In the genomic region with DNA sequence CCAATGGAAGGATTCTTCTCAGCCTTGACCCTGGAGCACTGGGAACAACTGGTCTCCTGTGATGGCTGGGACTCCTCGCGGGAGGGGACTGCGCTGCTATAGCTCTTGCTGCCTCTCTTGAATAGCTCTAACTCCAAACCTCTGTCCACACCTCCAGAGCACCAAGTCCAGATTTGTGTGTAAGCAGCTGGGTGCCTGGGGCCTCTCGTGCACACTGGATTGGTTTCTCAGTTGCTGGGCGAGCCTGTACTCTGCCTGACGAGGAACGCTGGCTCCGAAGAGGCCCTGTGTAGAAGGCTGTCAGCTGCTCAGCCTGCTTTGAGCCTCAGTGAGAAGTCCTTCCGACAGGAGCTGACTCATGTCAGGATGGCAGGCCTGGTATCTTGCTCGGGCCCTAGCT, we compare ENCODE assay signal across 17 cellular contexts. TPM values are rescaled to one million over a fixed set of nuclear protein-coding genes. Genes with fewer than 3 reads are reported as not detected.
DNase-seq lines count a peak whose midpoint lies in the region; ATAC-seq, FAIRE-seq and TF ChIP-seq lines count a peak whose summit lies in the region.
"Had no signal": no experiment of that assay in that cellular context is flagged by ENCODE, and none has a peak within 500 bp of the region (broad histone marks: within the 10 kb centered on the region; RNA-seq: fewer than 3 reads in every experiment).

No MANE protein-coding gene starts in this region.

- peak; percentile 60 for FAIRE-seq in bronchial epithelial cell (lab: Jason Lieb, UNC)
- FAIRE-seq: GM12891, GM19239 had no signal

- H3K4me2 ChIP-seq in Karpas-422 (ENCODE audit: low read depth, low read length, poor library complexity, severe bottlenecking): no peak overlapping the region
- H3K4me2 ChIP-seq: GM23338 had no signal

- 0 out of 2 replicates have a peak, but pooled peaks cover 3% of the 10 kb centered on the region for H4K20me1 ChIP-seq in Karpas-422 (ENCODE audit: insufficient read depth, low read depth, low read length)

- H3K9me3 ChIP-seq in Karpas-422 (ENCODE audit: low read length): no peaks in the 10 kb centered on the region
- H3K9me3 ChIP-seq: BE2C had no signal

- DNase-seq in Karpas-422 (peak; percentile 40), bronchial epithelial cell (ENCODE audit: low read depth) (no peak), left lobe of liver (ENCODE audit: low spot score) (no peak), myocyte (ENCODE audit: low read depth) (peak; percentile 49), foreskin fibroblast (no peak), kidney glomerular epithelial cell (lab: John Stamatoyannopoulos, UW) (no peak), DMS114 treated with DMSO at 0.1 percent for 48 hours (lab: John Stamatoyannopoulos, UW; ENCODE audit: unreplicated experiment) (no peak)
- DNase-seq: BE2C; CD4-positive, CD25-positive, alpha-beta regulatory T cell; NCI-H510A; NCI-H774; SIG-M5 had no signal

- H3K27me3 ChIP-seq in Karpas-422 (ENCODE audit: low read length) (no peaks in the 10 kb centered on the region), bronchial epithelial cell (ENCODE audit: control insufficient read depth, insufficient read depth, low read length) (no peaks in the 10 kb centered on the region)
- H3K27me3 ChIP-seq: BE2C had no signal

- no peaks in the 10 kb centered on the region for H3K4me1 ChIP-seq in Karpas-422 (ENCODE audit: low read length)
- H3K4me1 ChIP-seq: BE2C had no signal

- no peak overlapping the region for H2AFZ ChIP-seq in Karpas-422 (ENCODE audit: low read length)
- H2AFZ ChIP-seq: GM23338 had no signal

- no peak overlapping the region for H3K9ac ChIP-seq in Karpas-422 (ENCODE audit: low read length)

- no peaks in the 10 kb centered on the region for H3K9me2 ChIP-seq in Karpas-422 (replicated peaks; ENCODE audit: insufficient read depth, low read length)

- TF ChIP-seq CTCF in bronchial epithelial cell (IDR thresholded peaks at IDR 0.05; ENCODE audit: insufficient read depth, low read length, severe bottlenecking): no peak
- no peak for TF ChIP-seq CTCF in foreskin fibroblast (IDR thresholded peaks at IDR 0.05; ENCODE audit: low read depth, low read length)

- H3K36me3 ChIP-seq in Karpas-422 (ENCODE audit: insufficient read depth, low read length) (no peaks in the 10 kb centered on the region), bronchial epithelial cell (ENCODE audit: control insufficient read depth, insufficient read depth, low read length) (peaks cover 11% of the 10 kb centered on the region)
- H3K36me3 ChIP-seq: BE2C had no signal

- no peaks in the 10 kb centered on the region for H3K79me2 ChIP-seq in Karpas-422 (ENCODE audit: low read length)

- ATAC-seq in left lobe of liver: peak; percentile 40
- ATAC-seq in GM19452 (IDR thresholded peaks at IDR 0.05; ENCODE audit: unreplicated experiment): no peak
- ATAC-seq: GM23338 had no signal

- H3K27ac ChIP-seq in Karpas-422 (ENCODE audit: low read length): no peak overlapping the region

- H3K4me3 ChIP-seq in Karpas-422 (ENCODE audit: low read length) (no peak overlapping the region), bronchial epithelial cell (ENCODE audit: low read depth, low read length) (no peak overlapping the region), foreskin fibroblast (ENCODE audit: low read depth in 1 of 2, low read length in 2 of 2) (no peak overlapping the region)
- H3K4me3 ChIP-seq: GM23338 had no signal

RNA-seq across cellular contexts. Expression of a gene that starts 28.8 kb away (rescaled TPM):
- total RNA-seq in Karpas-422 (2014; rRNA removed; shearing (Covaris generic); ENCODE audit: low replicate concordance): not detected in 2 replicates
- total RNA-seq in bronchial epithelial cell: 9.5 and 11.5 TPM in 2 replicates
- total RNA-seq in left lobe of liver: 89.4 TPM
- 3.0 TPM in 2 replicates for total RNA-seq in myocyte
- polyA plus RNA-seq in myocyte (2012): 0.20 TPM
- total RNA-seq: CD4-positive, CD25-positive, alpha-beta regulatory T cell; OCI-LY7 had no signal
- polyA plus RNA-seq: CD4-positive, CD25-positive, alpha-beta regulatory T cell had no signal

Comparison
In these comparisons a context has a peak if more than half of its experiments do, and no peak if none do; other contexts are left out.
1. DNase-seq: peak in Karpas-422 (single experiment) and myocyte (single experiment); none in bronchial epithelial cell (single experiment), left lobe of liver (single experiment), foreskin fibroblast (0 of 2), kidney glomerular epithelial cell (single experiment) and DMS114 treated with DMSO at 0.1 percent for 48 hours (single experiment).